8 cellular contexts compared by ENCODE assay signal in genomic region chr1:44776749-44777068, GRCh38. TPM values are rescaled to one million over a fixed set of nuclear protein-coding genes. Genes with fewer than 3 reads are reported as not detected.
DNase-seq lines count a peak whose midpoint lies in the region; ATAC-seq and TF ChIP-seq lines count a peak whose summit lies in the region.

No MANE protein-coding gene starts in this region.

- WGBS in mesodermal cell (ENCODE audit: insufficient coverage in 2 of 2), 2 experiments: 50 to 53% methylated on average over 10 of the region's 11 CpGs

- peak overlapping the region; percentile 95 for H3K27ac ChIP-seq in left ventricle myocardium inferior (replicated peaks)
- peak overlapping the region; percentile 95 for H3K27ac ChIP-seq in brain microvascular endothelial cell
- H3K27ac ChIP-seq in mesodermal cell (ENCODE audit: low read depth, low read length, severe bottlenecking): peak overlapping the region; percentile 59
- peak overlapping the region; percentile 94 to 98 for H3K27ac ChIP-seq in uterus

- no peak for TF ChIP-seq CTCF in left ventricle myocardium inferior (IDR thresholded peaks at IDR 0.05; ENCODE audit: borderline replicate concordance)
- TF ChIP-seq CTCF in brain microvascular endothelial cell (IDR thresholded peaks at IDR 0.05; ENCODE audit: low read depth, low read length, missing control alignments): no peak
- no peak for TF ChIP-seq CTCF in uterus (IDR thresholded peaks at IDR 0.05)

- H3K27me3 ChIP-seq in left ventricle myocardium inferior (ENCODE audit: low read depth): no peaks in the 10 kb centered on the region
- no peaks in the 10 kb centered on the region for H3K27me3 ChIP-seq in brain microvascular endothelial cell (replicated peaks)
- H3K27me3 ChIP-seq in uterus: no peaks in the 10 kb centered on the region

- in situ Hi-C loops in brain microvascular endothelial cell (cut with HindIII; ENCODE audit: low pct_ligation_motif_present, low sequenced_read_pairs): no loop called here

- H3K9me3 ChIP-seq in left ventricle myocardium inferior (replicated peaks) (no peaks in the 10 kb centered on the region), mesodermal cell (ENCODE audit: control insufficient read depth, low read length) (no peaks in the 10 kb centered on the region), uterus (no peaks in the 10 kb centered on the region)

- DNase-seq in left ventricle myocardium inferior: no peak
- DNase-seq in Right ventricle myocardium inferior (ENCODE audit: missing footprints): no peak
- no peak for DNase-seq in brain microvascular endothelial cell
- DNase-seq in uterus: no peak
- no peak for DNase-seq in NAMALWA (ENCODE audit: low spot score)

- intact Hi-C loops in left ventricle myocardium inferior (cut with micrococcal nuclease) (no loop called here), Right ventricle myocardium inferior (cut with DNase I) (loop anchor here (5.0 kb wide), 1 partner anchor 231 kb away; no protein-coding TSS in a partner anchor), uterus (cut with DNase I; ENCODE audit: low total_unique reads) (no loop called here)

- peaks cover 42% of the 10 kb centered on the region for H3K4me1 ChIP-seq in left ventricle myocardium inferior
- peaks cover 14% of the 10 kb centered on the region for H3K4me1 ChIP-seq in mesodermal cell (ENCODE audit: control insufficient read depth, insufficient read depth, low read length, poor library complexity, severe bottlenecking)
- H3K4me1 ChIP-seq in uterus: no peaks in the 10 kb centered on the region

- H3K4me3 ChIP-seq in left ventricle myocardium inferior (peak overlapping the region; percentile 82), brain microvascular endothelial cell (ENCODE audit: low read depth, low read length) (peak overlapping the region; percentile 95), mesodermal cell (ENCODE audit: extremely low read depth, insufficient read depth, low read length, poor library complexity, severe bottlenecking) (peak overlapping the region; percentile 94), uterus (peak overlapping the region; percentile 88 to 93)

- no peak for TF ChIP-seq POLR2A in uterus (IDR thresholded peaks at IDR 0.05)

- peaks cover 52% of the 10 kb centered on the region for H3K36me3 ChIP-seq in left ventricle myocardium inferior
- H3K36me3 ChIP-seq in brain microvascular endothelial cell (replicated peaks): peaks cover 49% of the 10 kb centered on the region
- H3K36me3 ChIP-seq in mesodermal cell (ENCODE audit: control insufficient read depth, insufficient read depth, low read length): peaks cover 57% of the 10 kb centered on the region
- H3K36me3 ChIP-seq in uterus: no peaks in the 10 kb centered on the region

- ATAC-seq in Right ventricle myocardium inferior (no peak), GM18867 (IDR thresholded peaks at IDR 0.05; ENCODE audit: unreplicated experiment) (no peak), HG02610 (IDR thresholded peaks at IDR 0.05; ENCODE audit: unreplicated experiment) (no peak)

RNA-seq across cellular contexts. Expression of gene RPS8, which starts 1.4 kb away (rescaled TPM):
- total RNA-seq in left ventricle myocardium inferior (717 TPM), Right ventricle myocardium inferior (833 TPM), uterus (1,000 to 10,000 TPM; 2,651 to 7,196 (median 4,456) TPM)
- polyA plus RNA-seq in mesodermal cell (2013, experiment 1 of 2): 2,510 TPM
- 2,640 TPM for polyA plus RNA-seq in mesodermal cell (2013, experiment 2 of 2)

RNA-seq across cellular contexts. Expression of gene BEST4, which starts 11.3 kb away (rescaled TPM):
- total RNA-seq in left ventricle myocardium inferior (0.11 TPM), Right ventricle myocardium inferior (not detected), uterus (1 to 10 TPM in 1 of 4 donors, under 1 TPM in 1, not detected in 2; 0.21 to 1.0 TPM)
- 0.26 TPM for polyA plus RNA-seq in mesodermal cell (2013, experiment 1 of 2)
- 0.40 TPM for polyA plus RNA-seq in mesodermal cell (2013, experiment 2 of 2)

RNA-seq across cellular contexts. Expression of gene PLK3, which starts 23.5 kb away (rescaled TPM):
- total RNA-seq in left ventricle myocardium inferior: 5.4 TPM
- 6.4 TPM for total RNA-seq in Right ventricle myocardium inferior
- polyA plus RNA-seq in mesodermal cell (2013, experiment 1 of 2): 24.7 TPM
- polyA plus RNA-seq in mesodermal cell (2013, experiment 2 of 2): 19.3 TPM
- total RNA-seq in uterus: 10 to 100 TPM in 3 of 4 donors, 1 to 10 TPM in 1; 1.8 to 36.6 (median 21.1) TPM

RNA-seq across cellular contexts. Expression of gene DYNLT4, which starts 30.4 kb away (rescaled TPM):
- 1.9 TPM for total RNA-seq in left ventricle myocardium inferior
- 1.0 TPM for total RNA-seq in Right ventricle myocardium inferior
- polyA plus RNA-seq in mesodermal cell (2013, experiment 1 of 2): not detected
- polyA plus RNA-seq in mesodermal cell (2013, experiment 2 of 2): not detected
- total RNA-seq in uterus: 1 to 10 TPM in 1 of 4 donors, not detected in 3; 4.4 TPM

RNA-seq across cellular contexts. Expression of gene BTBD19, which starts 31.6 kb away (rescaled TPM):
- 3.5 TPM for total RNA-seq in left ventricle myocardium inferior
- 2.8 TPM for total RNA-seq in Right ventricle myocardium inferior
- polyA plus RNA-seq in mesodermal cell (2013, experiment 1 of 2): 7.2 TPM
- 5.3 TPM for polyA plus RNA-seq in mesodermal cell (2013, experiment 2 of 2)
- total RNA-seq in uterus: 10 to 100 TPM in 1 of 4 donors, 1 to 10 TPM in 3; 3.8 to 41.9 (median 6.6) TPM
